Comparison of ENCODE assay signal across 7 cellular contexts in the genomic region with DNA sequence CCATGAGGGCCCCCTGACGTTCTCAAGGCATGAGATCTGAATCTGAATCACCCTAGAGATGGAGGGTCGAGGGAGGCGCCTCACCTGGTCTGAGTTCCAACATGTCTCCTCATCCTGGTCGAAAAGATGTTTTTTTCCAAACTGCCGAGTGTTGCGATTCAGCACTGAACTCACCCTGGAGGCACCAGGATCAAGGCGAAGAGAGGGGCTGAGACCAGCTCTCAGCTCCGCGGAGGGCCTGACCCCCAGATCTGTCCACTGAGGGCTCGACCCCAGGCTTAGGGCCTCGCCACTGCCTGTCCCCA. TPM values are rescaled to one million over a fixed set of nuclear protein-coding genes. Genes with fewer than 3 reads are reported as not detected.
DNase-seq lines count a peak whose midpoint lies in the region; ATAC-seq and TF ChIP-seq lines count a peak whose summit lies in the region.

No MANE protein-coding gene starts in this region.

- TF ChIP-seq CTCF in H9 (conservative IDR thresholded peaks at IDR 0.05) (no peak), fibroblast of pulmonary artery (IDR thresholded peaks at IDR 0.05; ENCODE audit: low read length, missing control alignments) (no peak)

- H4K20me1 ChIP-seq in H9 (ENCODE audit: control insufficient read depth, insufficient read depth, insufficient read length) = no peaks in the 10 kb centered on the region

- no peak overlapping the region for H2BK12ac ChIP-seq in H9 (ENCODE audit: insufficient read length, low read depth, low read length)

- H3K4me1 Mint-ChIP-seq in H9 = peaks cover 14 to 25% of the 10 kb centered on the region in 2 experiments

- DNase-seq in H9 (no peak), RKO (ENCODE audit: low spot score) (peak; percentile 37), fibroblast of pulmonary artery (ENCODE audit: low read depth) (no peak), skeletal muscle cell (ENCODE audit: low read depth) (no peak), NCI-H1694 (lab: John Stamatoyannopoulos, UW) (no peak), activated gamma-delta T cell treated with Interleukin-2 at 50 U/mL for 16 hours (no peak)

- peak overlapping the region; percentile 92 for H3K4me3 Mint-ChIP-seq in H9

- H3K79me2 ChIP-seq in H9 (ENCODE audit: insufficient read depth, low read length) = no peaks in the 10 kb centered on the region

- H3K23ac ChIP-seq in H9 (ENCODE audit: insufficient read length, low read depth, low read length) = no peak overlapping the region

- H4K91ac ChIP-seq in H9 (ENCODE audit: insufficient read length, low read depth, low read length) = no peak overlapping the region

- H3K4ac ChIP-seq in H9 (ENCODE audit: low read depth, low read length) = no peak overlapping the region

- ATAC-seq in GM19328 (IDR thresholded peaks at IDR 0.05; ENCODE audit: unreplicated experiment) = no peak

- no peak overlapping the region for H4K5ac ChIP-seq in H9 (ENCODE audit: insufficient read length, low read depth, low read length)

- no peaks in the 10 kb centered on the region for H3K79me1 ChIP-seq in H9 (ENCODE audit: insufficient read depth, low read depth, low read length, poor library complexity, severe bottlenecking)

- no peak overlapping the region for H2BK15ac ChIP-seq in H9 (ENCODE audit: low read depth, low read length)

- H3K4me3 ChIP-seq in fibroblast of pulmonary artery (replicated peaks; ENCODE audit: low read depth, low read length) = peak overlapping the region; percentile 74
- H3K4me3 ChIP-seq in skeletal muscle cell (ENCODE audit: low read depth, low read length) = peak overlapping the region; percentile 83

- H3K23me2 ChIP-seq in H9 (ENCODE audit: insufficient read length, low read depth, low read length, poor library complexity, severe bottlenecking) = peaks cover 7% of the 10 kb centered on the region

- H3K27me3 ChIP-seq in H9 (ENCODE audit: insufficient read depth, low read length) = peaks cover 21% of the 10 kb centered on the region; the same call in 1 of the 2 replicates

- peaks cover 0 to 9% of the 10 kb centered on the region in 2 experiments; a peak in 3 of 5 replicates for H3K9me3 Mint-ChIP-seq in H9

- no peak overlapping the region for H2BK20ac ChIP-seq in H9 (ENCODE audit: low read depth, low read length, poor library complexity, severe bottlenecking)

- H3K18ac ChIP-seq in H9 (ENCODE audit: insufficient read length, low read depth, low read length) = no peak overlapping the region

- no peak overlapping the region for H2BK120ac ChIP-seq in H9 (ENCODE audit: low read depth, low read length, poor library complexity, severe bottlenecking)

- WGBS in H9 (ENCODE audit: extremely low coverage, insufficient read length, low lambda C conversion rate) = no CpG with 5 or more reads among the region's 11 CpGs

- H3K27ac Mint-ChIP-seq in H9 = peak overlapping the region in 1 of 3 experiments; percentile 92; a peak in 2 of 7 replicates

- peak overlapping the region; percentile 68 for H3K4me2 ChIP-seq in H9 (ENCODE audit: insufficient read depth, insufficient read length, low read length)

- H3K27me3 Mint-ChIP-seq in H9 (ENCODE audit: low read depth) = peaks cover 49% of the 10 kb centered on the region

- H2AFZ ChIP-seq in H9 (ENCODE audit: low read length) = no peak overlapping the region

- H3K9me3 ChIP-seq in H9 (ENCODE audit: control insufficient read depth, low read depth, low read length) = no peaks in the 10 kb centered on the region

- H3K14ac ChIP-seq in H9 (ENCODE audit: insufficient read depth, low read length) = no peak overlapping the region

- no peak overlapping the region for H4K8ac ChIP-seq in H9 (replicated peaks; ENCODE audit: insufficient read length, low read depth, low read length)

- H3K9ac ChIP-seq in H9 (ENCODE audit: extremely low read depth, insufficient read length, low read length) = peak overlapping the region; percentile 51

- H2AK5ac ChIP-seq in H9 (ENCODE audit: insufficient read length, low read length) = no peak overlapping the region

- no peak overlapping the region for H3T11ph ChIP-seq in H9 (ENCODE audit: low read length)

- H3K56ac ChIP-seq in H9 (ENCODE audit: insufficient read length, low read depth, low read length) = no peak overlapping the region

- H3K36me3 Mint-ChIP-seq in H9 (ENCODE audit: insufficient read depth in 1 of 3, low read depth in 3 of 3) = peaks cover 6 to 36% (median 30%) of the 10 kb centered on the region in 3 experiments

- H3K4me1 ChIP-seq in H9 (ENCODE audit: insufficient read depth, low read length) = no peaks in the 10 kb centered on the region

- no peak overlapping the region for H2BK5ac ChIP-seq in H9 (ENCODE audit: insufficient read length, low read length)

- no peak overlapping the region for H3K27ac ChIP-seq in H9 (ENCODE audit: insufficient read length, low read depth, low read length)

RNA-seq across cellular contexts. Expression of a gene that starts 0.6 kb away (rescaled TPM):
- total RNA-seq in H9 (2021) = 30.7 and 31.7 TPM in 2 replicates

RNA-seq across cellular contexts. Expression of a gene that starts 9.1 kb away (rescaled TPM):
- total RNA-seq in H9 (2021) = 1.5 and 1.6 TPM in 2 replicates

RNA-seq across cellular contexts. Expression of a gene that starts 10.6 kb away (rescaled TPM):
- total RNA-seq in H9 (2021) = 78.9 and 81.8 TPM in 2 replicates

RNA-seq across cellular contexts. Expression of a gene that starts 10.7 kb away (rescaled TPM):
- total RNA-seq in H9 (2021) = 20.4 and 21.7 TPM in 2 replicates

RNA-seq across cellular contexts. Expression of a gene that starts 32.6 kb away (rescaled TPM):
- total RNA-seq in H9 (2021) = 1.3 TPM in 2 replicates
